28 cellular contexts compared by ENCODE assay signal in genomic region chr12:79327465-79327864, GRCh38.
"Had no signal": no experiment of that assay in that cellular context is flagged by ENCODE, and none has a peak within 500 bp of the region (broad histone marks: within the 10 kb centered on the region; RNA-seq: fewer than 3 reads in every experiment).

No MANE protein-coding gene starts in this region.

- H3K36me3 Mint-ChIP-seq: immature natural killer cell; natural killer cell treated with Interleukin-12 subunit alpha and Interleukin-12 subunit beta and Interleukin-15 and Interleukin-18, amount 100 ng/mL, for 72 hours; stimulated activated effector memory CD8-positive, alpha-beta T cell treated with anti-CD3 and anti-CD28 coated beads, Interleukin-12 subunit alpha, Interleukin-12 subunit beta, amount 100 ng/mL, for 72 hours had no signal

- H3K27me3 Mint-ChIP-seq: natural killer cell treated with Interleukin-12 subunit alpha and Interleukin-12 subunit beta and Interleukin-15 and Interleukin-18, amount 100 ng/mL, for 72 hours; type B pancreatic cell had no signal

- H3K9me3 Mint-ChIP-seq: endodermal cell, type B pancreatic cell had no signal

- ATAC-seq: gastroesophageal sphincter; left cardiac atrium; lower lobe of right lung; natural killer cell treated with Interleukin-12 subunit alpha and Interleukin-12 subunit beta and Interleukin-15 and Interleukin-18, amount 100 ng/mL, for 72 hours; pancreas; psoas muscle; right lobe of liver; stimulated activated effector memory CD8-positive, alpha-beta T cell treated with anti-CD3 and anti-CD28 coated beads, Interleukin-12 subunit alpha, Interleukin-12 subunit beta, amount 100 ng/mL, for 72 hours; stimulated activated naive CD8-positive, alpha-beta T cell treated with anti-CD3 and anti-CD28 coated beads, Interleukin-15, Interleukin-2, amounts not matched to agents 100 U/mL and 50 U/mL, for 24 hours had no signal

- H3K27ac Mint-ChIP-seq: endodermal cell; immature natural killer cell; natural killer cell treated with Interleukin-12 subunit alpha and Interleukin-12 subunit beta and Interleukin-15 and Interleukin-18, amount 100 ng/mL, for 72 hours; stimulated activated effector memory CD8-positive, alpha-beta T cell treated with anti-CD3 and anti-CD28 coated beads, Interleukin-12 subunit alpha, Interleukin-12 subunit beta, amount 100 ng/mL, for 72 hours; type B pancreatic cell had no signal

- H3K27me3 ChIP-seq: esophagus muscularis mucosa, gastroesophageal sphincter, pancreas, right lobe of liver, suprapubic skin, thyroid gland had no signal

- H3K4me3 Mint-ChIP-seq: endodermal cell; immature natural killer cell; natural killer cell treated with Interleukin-12 subunit alpha and Interleukin-12 subunit beta and Interleukin-15 and Interleukin-18, amount 100 ng/mL, for 72 hours; stimulated activated effector memory CD8-positive, alpha-beta T cell treated with anti-CD3 and anti-CD28 coated beads, Interleukin-12 subunit alpha, Interleukin-12 subunit beta, amount 100 ng/mL, for 72 hours; type B pancreatic cell had no signal

- H3K4me3 ChIP-seq: coronary artery, esophagus muscularis mucosa, gastroesophageal sphincter, left ventricle myocardium inferior, lower lobe of right lung, pancreas, psoas muscle, right lobe of liver, suprapubic skin, thyroid gland had no signal

- DNase-seq: effector CD4-positive, alpha-beta T cell; endodermal cell; glutamatergic neuron; immature natural killer cell; kidney; left cardiac atrium; left ventricle myocardium inferior; lower lobe of right lung; mesenchymal stem cell; midbrain; occipital lobe; pancreas; psoas muscle; retina; right lobe of liver; stimulated activated CD4-positive, alpha-beta T cell treated with anti-CD3 and anti-CD28 coated beads, Interleukin-4, amount 100 ng/mL, for 1 hour; stimulated activated CD8-positive, alpha-beta memory T cell treated with anti-CD3 and anti-CD28 coated beads, Interleukin-4, amount 100 ng/mL, for 48 hours; stimulated activated naive CD8-positive, alpha-beta T cell treated with anti-CD3 and anti-CD28 coated beads, Interleukin-15, Interleukin-2, amounts not matched to agents 100 U/mL and 50 U/mL, for 24 hours; thyroid gland had no signal

- FAIRE-seq: kidney, pancreas, urothelium cell line had no signal

- H3K27ac ChIP-seq: coronary artery, epithelial cell of prostate, esophagus muscularis mucosa, gastroesophageal sphincter, left ventricle myocardium inferior, lower lobe of right lung, pancreas, psoas muscle, right lobe of liver, suprapubic skin, thyroid gland had no signal

- H3K4me1 Mint-ChIP-seq: immature natural killer cell; stimulated activated effector memory CD8-positive, alpha-beta T cell treated with anti-CD3 and anti-CD28 coated beads, Interleukin-12 subunit alpha, Interleukin-12 subunit beta, amount 100 ng/mL, for 72 hours had no signal

- H3K36me3 ChIP-seq: esophagus muscularis mucosa, gastroesophageal sphincter, left ventricle myocardium inferior, lower lobe of right lung, pancreas, right lobe of liver, suprapubic skin, thyroid gland had no signal

- H3K9me3 ChIP-seq: esophagus muscularis mucosa, gastroesophageal sphincter, left ventricle myocardium inferior, lower lobe of right lung, pancreas, psoas muscle, right lobe of liver, suprapubic skin, thyroid gland had no signal

- H3K4me1 ChIP-seq: esophagus muscularis mucosa, gastroesophageal sphincter, left ventricle myocardium inferior, lower lobe of right lung, pancreas, psoas muscle, right lobe of liver, suprapubic skin, thyroid gland had no signal
